8 cellular contexts compared by ENCODE assay signal in genomic region chrX:2609431-2610238, GRCh38.
A peak's percentile ranks its signal among the peaks of the same experiment; 100 is the strongest.
DNase-seq lines count a peak whose midpoint lies in the region; ATAC-seq and TF ChIP-seq lines count a peak whose summit lies in the region.

No MANE protein-coding gene starts in this region.

- peaks cover 0 to 33% of the 10 kb centered on the region in 2 donors for H3K4me1 ChIP-seq in left lung
- H3K4me1 ChIP-seq in transverse colon, result peaks cover 0 to 26% (median 13%) of the 10 kb centered on the region in 4 donors

- H3K36me3 ChIP-seq in left lung (peaks cover 0 to 4% of the 10 kb centered on the region in 2 donors), transverse colon (peaks cover 0 to 10% (median 2%) of the 10 kb centered on the region in 4 donors)

- TF ChIP-seq POLR2A in transverse colon (IDR thresholded peaks at IDR 0.05), result no peak

- H3K27ac Mint-ChIP-seq in activated naive CD8-positive, alpha-beta T cell, result peak overlapping the region; percentile 64

- H3K4me1 Mint-ChIP-seq in activated naive CD8-positive, alpha-beta T cell (ENCODE audit: low read depth), result peaks cover 52% of the 10 kb centered on the region

- in situ Hi-C loops in transverse colon (cut with MboI; ENCODE audit: low pct_ligation_motif_present in 1 of 4, low pct_unique_long_range_greater_than_20kb in 1 of 4, low sequenced_read_pairs in 3 of 4), result loop anchor here in 2 of 4 donors (10.0 to 25.0 kb wide), 2 partner anchors 945 to 1147 kb away; partner anchors contain the start of gene ASMTL (in 2 of the 2)

- intact Hi-C loops in left lung (cut with DNase I), result no loop called here
- intact Hi-C loops in transverse colon (cut with DNase I; ENCODE audit: low total_unique reads), result no loop called here

- WGBS in transverse colon (ENCODE audit: low coverage in 1 of 2), 2 donors, result 1% methylated on average over 6 to 42 of the region's 44 CpGs

- peaks cover 9% of the 10 kb centered on the region for H3K36me3 Mint-ChIP-seq in activated naive CD8-positive, alpha-beta T cell

- no peaks in the 10 kb centered on the region for H3K27me3 ChIP-seq in left lung
- no peaks in the 10 kb centered on the region for H3K27me3 ChIP-seq in transverse colon

- DNase-seq in GM12864 (ENCODE audit: low read depth), result no peak
- no peak for DNase-seq in left lung
- no peak for DNase-seq in transverse colon
- no peak for DNase-seq in DMS153 treated with DMSO at 0.1 percent for 48 hours (lab: John Stamatoyannopoulos, UW; ENCODE audit: unreplicated experiment)
- DNase-seq in caudate nucleus (lab: John Stamatoyannopoulos, UW), result no peak

- H3K27ac ChIP-seq in left lung, result peak overlapping the region; percentile 70 to 81
- H3K27ac ChIP-seq in transverse colon, result peak overlapping the region; percentile 83 to 90 (median 86)
- H3K27ac ChIP-seq in caudate nucleus (ENCODE audit: low read depth, low read length), result no peak overlapping the region

- no peaks in the 10 kb centered on the region for H3K9me3 Mint-ChIP-seq in activated naive CD8-positive, alpha-beta T cell (ENCODE audit: low read depth)

- peak overlapping the region; percentile 86 for H3K4me3 Mint-ChIP-seq in activated naive CD8-positive, alpha-beta T cell

- H3K4me3 ChIP-seq in GM12864 (ENCODE audit: low read depth, low read length) (peak overlapping the region; percentile 58), left lung (peak overlapping the region; percentile 71 to 73), transverse colon (peak overlapping the region; percentile 64 to 92 (median 82))

- TF ChIP-seq CTCF in GM12864 (IDR thresholded peaks at IDR 0.05; ENCODE audit: low read depth, low read length, missing control alignments) (peak; percentile 17), left lung (IDR thresholded peaks at IDR 0.05) (no peak), transverse colon (IDR thresholded peaks at IDR 0.05) (peak in 1 of 5 experiments; percentile 12)

- H3K27me3 Mint-ChIP-seq in activated naive CD8-positive, alpha-beta T cell, result no peaks in the 10 kb centered on the region

- ATAC-seq in HG02943 (IDR thresholded peaks at IDR 0.05; ENCODE audit: low read depth, unreplicated experiment) (peak; percentile 36), left lung (peak; percentile 2), GM21576 (IDR thresholded peaks at IDR 0.05; ENCODE audit: unreplicated experiment) (no peak)

- H3K9me3 ChIP-seq in left lung (no peaks in the 10 kb centered on the region), transverse colon (no peaks in the 10 kb centered on the region)

- no peak for TF ChIP-seq EP300 in transverse colon (IDR thresholded peaks at IDR 0.05; ENCODE audit: low read depth)
